In genomic region chr7:21428642-21428941, GRCh38 we compare ENCODE assay signal across 7 cellular contexts. TPM values are rescaled to one million over a fixed set of nuclear protein-coding genes. Genes with fewer than 3 reads are reported as not detected.
DNase-seq lines count a peak whose midpoint lies in the region; ATAC-seq and TF ChIP-seq lines count a peak whose summit lies in the region.

No MANE protein-coding gene starts in this region.

- H3K4me3 ChIP-seq in HUES48 (ENCODE audit: low read depth, low read length) (peak overlapping the region; percentile 91), iPS-20b (ENCODE audit: low read length) (peak overlapping the region; percentile 95), stomach (peak overlapping the region; percentile 62 to 80 (median 75))

- H3K9ac ChIP-seq in HUES48 (ENCODE audit: low read depth, low read length) (peak overlapping the region; percentile 47), iPS-20b (ENCODE audit: low read depth, low read length) (peak overlapping the region; percentile 94)

- intact Hi-C loops in stomach (cut with DNase I; ENCODE audit: low total_unique reads), result no loop called here

- peak overlapping the region; percentile 99 for H3K27ac ChIP-seq in HUES48 (ENCODE audit: low read depth, low read length)
- H3K27ac ChIP-seq in iPS-20b (ENCODE audit: low read length), result peak overlapping the region; percentile 72
- peak overlapping the region; percentile 96 to 100 (median 99) for H3K27ac ChIP-seq in stomach

- H3K27me3 ChIP-seq in HUES48 (ENCODE audit: control insufficient read depth, insufficient read depth, low read length) (no peaks in the 10 kb centered on the region), iPS-20b (ENCODE audit: insufficient read depth, low read length) (no peaks in the 10 kb centered on the region), stomach (no peaks in the 10 kb centered on the region)

- 1 to 4% (median 1%) methylated on average over 6 of the region's 6 CpGs for WGBS in stomach, 5 donors

- no peaks in the 10 kb centered on the region for H3K9me3 ChIP-seq in HUES48 (ENCODE audit: control insufficient read depth, insufficient read depth, low read length)
- no peaks in the 10 kb centered on the region for H3K9me3 ChIP-seq in iPS-20b (ENCODE audit: insufficient read depth, low read depth, low read length)
- no peaks in the 10 kb centered on the region for H3K9me3 ChIP-seq in stomach

- no peak for TF ChIP-seq POLR2A in stomach (IDR thresholded peaks at IDR 0.05)

- H3K9me3 Mint-ChIP-seq in activated naive CD8-positive, alpha-beta T cell (ENCODE audit: low read depth), result no peaks in the 10 kb centered on the region

- H3K36me3 ChIP-seq in HUES48 (ENCODE audit: control insufficient read depth, insufficient read depth, low read length) (peaks cover 21% of the 10 kb centered on the region), iPS-20b (ENCODE audit: insufficient read depth, low read depth, low read length) (peaks cover 21% of the 10 kb centered on the region), stomach (peaks cover 0 to 5% (median 0%) of the 10 kb centered on the region in 4 donors)

- peak overlapping the region; percentile 96 for H3K27ac Mint-ChIP-seq in activated naive CD8-positive, alpha-beta T cell

- H3K4me1 ChIP-seq in HUES48 (ENCODE audit: control insufficient read depth, insufficient read depth, low read length) (peaks cover 46% of the 10 kb centered on the region), iPS-20b (ENCODE audit: insufficient read depth, low read length) (peaks cover 28% of the 10 kb centered on the region), stomach (peaks cover 30 to 55% (median 44%) of the 10 kb centered on the region in 4 donors)

- no peak for ATAC-seq in HG02623 (IDR thresholded peaks at IDR 0.05; ENCODE audit: unreplicated experiment)

- TF ChIP-seq CTCF in stomach (IDR thresholded peaks at IDR 0.05), result no peak

- TF ChIP-seq EP300 in stomach (IDR thresholded peaks at IDR 0.05), result no peak

- DNase-seq in stomach (no peak), SK-N-DZ (ENCODE audit: low spot score) (no peak), GOT3 (lab: John Stamatoyannopoulos, UW) (no peak)

- peaks cover 57% of the 10 kb centered on the region for H3K4me1 Mint-ChIP-seq in activated naive CD8-positive, alpha-beta T cell (ENCODE audit: low read depth)

- H3K4me3 Mint-ChIP-seq in activated naive CD8-positive, alpha-beta T cell, result peak overlapping the region; percentile 98

- H3K27me3 Mint-ChIP-seq in activated naive CD8-positive, alpha-beta T cell, result no peaks in the 10 kb centered on the region

- peaks cover 16% of the 10 kb centered on the region for H3K36me3 Mint-ChIP-seq in activated naive CD8-positive, alpha-beta T cell

RNA-seq across cellular contexts. Expression of gene SP4, which starts 0.7 kb away (rescaled TPM):
- 10 to 100 TPM in 2 of 5 donors, 1 to 10 TPM in 2, under 1 TPM in 1; 0.58 to 16.7 (median 7.7) TPM for total RNA-seq in stomach
- 1 to 10 TPM; 1.2 to 1.4 (median 1.4) TPM for polyA plus RNA-seq in stomach
- polyA plus RNA-seq in SK-N-DZ (2014; cell fraction: cytosol; rRNA removed), result 14.8 and 15.1 TPM in 2 replicates
- 9.3 and 10.6 TPM in 2 replicates for polyA plus RNA-seq in SK-N-DZ (2014; cell fraction: nucleus; rRNA removed)
